ENCODE assay signal across 21 cellular contexts in the genomic region with DNA sequence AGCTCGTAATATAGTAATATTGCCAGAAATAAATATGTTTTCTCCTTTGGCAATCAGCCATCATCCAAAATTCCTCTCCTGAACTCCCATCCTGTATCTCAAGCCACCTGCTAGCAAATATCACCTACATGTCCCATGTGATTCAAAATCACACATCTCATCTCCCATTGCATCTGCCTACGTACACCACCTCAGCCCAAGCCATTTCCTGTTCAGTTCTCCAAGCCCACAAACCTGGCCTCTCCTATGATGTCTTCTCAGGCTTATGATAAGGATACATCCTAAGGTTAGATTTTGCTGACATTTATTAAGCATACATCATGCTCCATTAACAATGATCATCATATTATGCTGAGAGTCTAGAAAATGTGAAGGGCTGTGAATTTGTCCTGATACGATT.
"Had no signal": no experiment of that assay in that cellular context is flagged by ENCODE, and none has a peak within 500 bp of the region (broad histone marks: within the 10 kb centered on the region; RNA-seq: fewer than 3 reads in every experiment).

No MANE protein-coding gene starts in this region.

- H3K27ac ChIP-seq: body of pancreas, left lung, neutrophil, parathyroid adenoma, thyroid gland, vagina, WERI-Rb-1 had no signal

- H3K4me3 Mint-ChIP-seq: activated CD4-positive, alpha-beta T cell treated with anti-CD3 and anti-CD28 coated beads for 36 hours; activated naive CD4-positive, alpha-beta T cell treated with anti-CD3 and anti-CD28 coated beads for 36 hours; natural killer cell; stimulated activated naive B cell treated with anti-CD40 and anti-IgM and Interleukin-4, amounts not matched to agents 10 μg/mL and 1 μg/mL and 100 μg/mL, for 72 hours had no signal

- H3K27ac Mint-ChIP-seq: activated CD4-positive, alpha-beta T cell treated with anti-CD3 and anti-CD28 coated beads for 36 hours; activated naive CD4-positive, alpha-beta T cell treated with anti-CD3 and anti-CD28 coated beads for 36 hours; stimulated activated naive B cell treated with anti-CD40 and anti-IgM and Interleukin-4, amounts not matched to agents 10 μg/mL and 1 μg/mL and 100 μg/mL, for 72 hours had no signal

- H3K36me3 Mint-ChIP-seq: natural killer cell had no signal

- DNase-seq: activated CD4-positive, alpha-beta T cell treated with anti-CD3 and anti-CD28 coated beads for 36 hours; activated CD8-positive, alpha-beta memory T cell treated with anti-CD3 and anti-CD28 coated beads, Interleukin-2, amount 50 U/mL, for 48 hours; activated naive CD4-positive, alpha-beta T cell treated with anti-CD3 and anti-CD28 coated beads for 36 hours; amygdala; body of pancreas; caudate nucleus; foreskin fibroblast; hippocampal formation; left lung; mammary epithelial cell; mucosa of descending colon; natural killer cell; retina; stimulated activated CD4-positive, alpha-beta T cell treated with anti-CD3 and anti-CD28 coated beads, Interleukin-12 subunit alpha, Interleukin-12 subunit beta, amount 100 ng/mL, for 4 hours; stimulated activated CD4-positive, alpha-beta T cell treated with anti-CD3 and anti-CD28 coated beads, Interleukin-2, amount 100 ng/mL, for 24 hours; stimulated activated naive B cell treated with anti-CD40 and anti-IgM and Interleukin-4, amounts not matched to agents 10 μg/mL and 1 μg/mL and 100 μg/mL, for 72 hours; thyroid gland; WERI-Rb-1 had no signal

- H3K9me3 ChIP-seq: body of pancreas, left lung, mucosa of descending colon, neutrophil, thyroid gland, vagina had no signal

- ATAC-seq: activated CD4-positive, alpha-beta T cell treated with anti-CD3 and anti-CD28 coated beads for 36 hours; body of pancreas; left lung; mucosa of descending colon; natural killer cell; stimulated activated naive B cell treated with anti-CD40 and anti-IgM and Interleukin-4, amounts not matched to agents 10 μg/mL and 1 μg/mL and 100 μg/mL, for 72 hours had no signal

- H3K4me1 ChIP-seq: body of pancreas, left lung, parathyroid adenoma, thyroid gland, vagina had no signal

- H3K27me3 ChIP-seq: body of pancreas, left lung, neutrophil, thyroid gland, vagina had no signal

- H3K9me3 Mint-ChIP-seq: activated naive CD4-positive, alpha-beta T cell treated with anti-CD3 and anti-CD28 coated beads for 36 hours; natural killer cell; stimulated activated naive B cell treated with anti-CD40 and anti-IgM and Interleukin-4, amounts not matched to agents 10 μg/mL and 1 μg/mL and 100 μg/mL, for 72 hours had no signal

- H3K4me3 ChIP-seq: body of pancreas, left lung, mucosa of descending colon, thyroid gland, vagina had no signal

- H3K36me3 ChIP-seq: thyroid gland, WERI-Rb-1 had no signal

- H3K27me3 Mint-ChIP-seq: activated CD4-positive, alpha-beta T cell treated with anti-CD3 and anti-CD28 coated beads for 36 hours; stimulated activated naive B cell treated with anti-CD40 and anti-IgM and Interleukin-4, amounts not matched to agents 10 μg/mL and 1 μg/mL and 100 μg/mL, for 72 hours had no signal
